ENCODE assay signal across 12 cellular contexts in genomic region chr6:36349240-36349639, GRCh38. TPM values are rescaled to one million over a fixed set of nuclear protein-coding genes. Genes with fewer than 3 reads are reported as not detected.
A peak's percentile ranks its signal among the peaks of the same experiment; 100 is the strongest.
DNase-seq lines count a peak whose midpoint lies in the region; ATAC-seq and TF ChIP-seq lines count a peak whose summit lies in the region.
"Had no signal": no experiment of that assay in that cellular context is flagged by ENCODE, and none has a peak within 500 bp of the region (broad histone marks: within the 10 kb centered on the region; RNA-seq: fewer than 3 reads in every experiment).

No MANE protein-coding gene starts in this region.

- TF ChIP-seq CTCF in RWPE2 (IDR thresholded peaks at IDR 0.05; ENCODE audit: poor library complexity, severe bottlenecking) = no peak

- H3K27me3 ChIP-seq in RWPE2 (ENCODE audit: insufficient read depth, poor library complexity, severe bottlenecking) = no peaks in the 10 kb centered on the region
- no peaks in the 10 kb centered on the region for H3K27me3 ChIP-seq in naive thymus-derived CD4-positive, alpha-beta T cell (ENCODE audit: control insufficient read depth in 2 of 2, insufficient read depth in 2 of 2, low read length in 2 of 2)

- peak; percentile 18 for DNase-seq in activated CD4-positive, alpha-beta T cell treated with anti-CD3 and anti-CD28 coated beads for 1 hour
- no peak for DNase-seq in activated CD4-positive, alpha-beta T cell treated with anti-CD3 and anti-CD28 coated beads, Interleukin-2, amount 50 U/mL, for 48 hours
- DNase-seq in NCI-H187 (lab: John Stamatoyannopoulos, UW) = peak; percentile 68 to 69
- DNase-seq in RWPE2 (ENCODE audit: low spot score) = no peak
- peak in 6 of 9 donors; percentile 11 to 69 (median 40) for DNase-seq in naive thymus-derived CD4-positive, alpha-beta T cell
- DNase-seq in stimulated activated CD4-positive, alpha-beta T cell treated with anti-CD3 and anti-CD28 coated beads, Interleukin-4, amount 100 ng/mL, for 24 hours = no peak
- no peak for DNase-seq in activated T-cell treated with anti-CD3 and anti-CD28 coated beads, Interleukin-2, amount 50 U/mL, for 1 hour

- peaks cover 0 to 36% (median 0%) of the 10 kb centered on the region in 5 donors for H3K27me3 Mint-ChIP-seq in naive thymus-derived CD4-positive, alpha-beta T cell

- H3K4me3 Mint-ChIP-seq in naive thymus-derived CD4-positive, alpha-beta T cell = no peak overlapping the region
- H3K4me3 Mint-ChIP-seq: brain had no signal

- peaks cover 0 to 4% (median 0%) of the 10 kb centered on the region in 7 donors for H3K4me1 Mint-ChIP-seq in naive thymus-derived CD4-positive, alpha-beta T cell

- no peak overlapping the region for H3K4me3 ChIP-seq in RWPE2 (ENCODE audit: severe bottlenecking)
- no peak overlapping the region for H3K4me3 ChIP-seq in naive thymus-derived CD4-positive, alpha-beta T cell (ENCODE audit: low read length)

- no peaks in the 10 kb centered on the region for H3K9me3 ChIP-seq in RWPE2 (ENCODE audit: severe bottlenecking)
- no peaks in the 10 kb centered on the region for H3K9me3 ChIP-seq in naive thymus-derived CD4-positive, alpha-beta T cell (ENCODE audit: control insufficient read depth in 2 of 3, low read length in 3 of 3)

- intact Hi-C loops in naive thymus-derived CD4-positive, alpha-beta T cell (cut with micrococcal nuclease) = no loop called here

- H3K27ac Mint-ChIP-seq in naive thymus-derived CD4-positive, alpha-beta T cell = peak overlapping the region in 1 of 9 donors; percentile 38

- CTCF ChIA-PET in naive thymus-derived CD4-positive, alpha-beta T cell (lab: Charles Lee) = interaction anchor here (0.6 to 0.8 kb wide), 2 partner anchors 9 to 164 kb away, joined by 3 to 6 read pairs; no protein-coding TSS in a partner anchor

- no peak overlapping the region for H3K27ac ChIP-seq in RWPE2 (ENCODE audit: poor library complexity, severe bottlenecking)
- no peak overlapping the region for H3K27ac ChIP-seq in naive thymus-derived CD4-positive, alpha-beta T cell (ENCODE audit: low read depth, low read length)

- no peaks in the 10 kb centered on the region for H3K4me1 ChIP-seq in RWPE2 (ENCODE audit: insufficient read depth, poor library complexity, severe bottlenecking)
- H3K4me1 ChIP-seq in naive thymus-derived CD4-positive, alpha-beta T cell (ENCODE audit: control insufficient read depth in 2 of 2, insufficient read depth in 2 of 2, low read length in 2 of 2) = no peaks in the 10 kb centered on the region

- no peaks in the 10 kb centered on the region for H3K36me3 ChIP-seq in RWPE2 (ENCODE audit: low read depth)
- H3K36me3 ChIP-seq in naive thymus-derived CD4-positive, alpha-beta T cell (ENCODE audit: control insufficient read depth in 2 of 3, insufficient read depth in 3 of 3, low read length in 3 of 3) = no peaks in the 10 kb centered on the region

- POLR2A ChIA-PET in naive thymus-derived CD4-positive, alpha-beta T cell (lab: Charles Lee) = no interaction called here

- ATAC-seq in RWPE2 (ENCODE audit: low read depth) = peak; percentile 63; the same call in 2 of the 3 replicates
- no peak for ATAC-seq in naive thymus-derived CD4-positive, alpha-beta T cell
- no peak for ATAC-seq in GM19395 (IDR thresholded peaks at IDR 0.05; ENCODE audit: unreplicated experiment)

- peaks cover 0 to 5% (median 0%) of the 10 kb centered on the region in 11 donors for H3K9me3 Mint-ChIP-seq in naive thymus-derived CD4-positive, alpha-beta T cell

- H3K36me3 Mint-ChIP-seq in naive thymus-derived CD4-positive, alpha-beta T cell = peaks cover 0 to 2% (median 0%) of the 10 kb centered on the region in 5 donors
- H3K36me3 Mint-ChIP-seq: brain had no signal

RNA-seq across cellular contexts. Expression of gene BNIP5, which starts 12.6 kb away (rescaled TPM):
- under 1 TPM in 1 of 5 experiments, not detected in 4; 0.05 TPM for total RNA-seq in naive thymus-derived CD4-positive, alpha-beta T cell
- polyA plus RNA-seq in naive thymus-derived CD4-positive, alpha-beta T cell = not detected
- total RNA-seq: omental fat pad; subcutaneous adipose tissue; T-helper 2 cell treated with Interferon-gamma antibody and Interleukin-4, amounts not matched to agents 100 ng/mL and 5 ng/mL, for 36 hours had no signal

RNA-seq across cellular contexts. Expression of gene ETV7, which starts 38.2 kb away (rescaled TPM):
- 10 to 100 TPM in 1 of 5 experiments, under 1 TPM in 2, not detected in 2; 0.32 to 12.5 (median 0.40) TPM for total RNA-seq in naive thymus-derived CD4-positive, alpha-beta T cell
- 1 to 10 TPM in 1 of 2 donors, under 1 TPM in 1; 0.79 to 1.1 TPM for polyA plus RNA-seq in naive thymus-derived CD4-positive, alpha-beta T cell

Comparison
In these comparisons a context has a peak if more than half of its experiments do, and no peak if none do; other contexts are left out.
1. DNase-seq: peak in activated CD4-positive, alpha-beta T cell treated with anti-CD3 and anti-CD28 coated beads for 1 hour (single experiment), NCI-H187 (2 of 2) and naive thymus-derived CD4-positive, alpha-beta T cell (6 of 9); none in activated CD4-positive, alpha-beta T cell treated with anti-CD3 and anti-CD28 coated beads, Interleukin-2, amount 50 U/mL, for 48 hours (0 of 2), RWPE2 (single experiment), stimulated activated CD4-positive, alpha-beta T cell treated with anti-CD3 and anti-CD28 coated beads, Interleukin-4, amount 100 ng/mL, for 24 hours (single experiment) and activated T-cell treated with anti-CD3 and anti-CD28 coated beads, Interleukin-2, amount 50 U/mL, for 1 hour (single experiment).